Comparison of ENCODE assay signal across 9 cellular contexts in the genomic region with DNA sequence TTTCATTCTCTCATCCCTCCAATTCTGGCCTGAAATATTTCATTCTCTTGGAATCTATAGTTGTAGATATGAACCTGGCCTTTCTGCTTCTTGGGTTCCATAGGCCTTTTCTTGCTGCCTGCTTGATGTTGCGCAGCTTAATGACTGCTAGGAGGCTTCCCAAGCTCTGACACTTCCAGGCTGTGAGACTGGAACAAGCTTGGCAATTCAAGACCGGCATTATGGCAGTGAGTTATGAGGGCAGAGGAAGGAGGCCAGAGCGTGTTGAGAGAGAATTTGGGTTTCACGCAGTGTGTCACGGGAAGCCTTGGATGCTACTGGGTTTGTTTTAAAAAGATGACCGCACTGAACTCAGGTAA. TPM values are rescaled to one million over a fixed set of nuclear protein-coding genes. Genes with fewer than 3 reads are reported as not detected.
DNase-seq lines count a peak whose midpoint lies in the region; ATAC-seq and TF ChIP-seq lines count a peak whose summit lies in the region.
"Had no signal": no experiment of that assay in that cellular context is flagged by ENCODE, and none has a peak within 500 bp of the region (broad histone marks: within the 10 kb centered on the region; RNA-seq: fewer than 3 reads in every experiment).

No MANE protein-coding gene starts in this region.

- peak overlapping the region in 7 of 10 donors; percentile 43 to 70 (median 64) for H3K4me3 ChIP-seq in heart right ventricle
- peak overlapping the region; percentile 50 to 80 for H3K4me3 ChIP-seq in mesenchymal stem cell (ENCODE audit: insufficient read depth in 1 of 2, low read depth in 1 of 2, low read length in 2 of 2)
- H3K4me3 ChIP-seq in vagina: peak overlapping the region; percentile 57 to 66

- peak overlapping the region in 9 of 10 donors; percentile 66 to 89 (median 80) for H3K27ac ChIP-seq in heart right ventricle
- no peak overlapping the region for H3K27ac ChIP-seq in mesenchymal stem cell (ENCODE audit: low read length, poor library complexity, severe bottlenecking)
- H3K27ac ChIP-seq in vagina: peak overlapping the region; percentile 61

- no peak overlapping the region for H3K14ac ChIP-seq in mesenchymal stem cell (ENCODE audit: low read length in 2 of 2)

- no peaks in the 10 kb centered on the region for H3K27me3 Mint-ChIP-seq in MCF 10A (ENCODE audit: insufficient read depth, unreplicated experiment)

- peak overlapping the region; percentile 71 for H3K9ac ChIP-seq in mesenchymal stem cell (ENCODE audit: low read length)

- H2BK120ac ChIP-seq in mesenchymal stem cell (ENCODE audit: low read depth, low read length): no peak overlapping the region

- H2AFZ ChIP-seq in mesenchymal stem cell (ENCODE audit: low read depth, low read length): peak overlapping the region; percentile 30

- TF ChIP-seq CTCF in heart right ventricle (IDR thresholded peaks at IDR 0.05) (no peak), MCF 10A (IDR thresholded peaks at IDR 0.05; ENCODE audit: unreplicated experiment) (no peak), vagina (IDR thresholded peaks at IDR 0.05) (no peak)

- no peak for TF ChIP-seq POLR2A in vagina (IDR thresholded peaks at IDR 0.05)

- peaks cover 11 to 50% (median 41%) of the 10 kb centered on the region in 9 donors for H3K4me1 ChIP-seq in heart right ventricle
- peaks cover 25% of the 10 kb centered on the region for H3K4me1 ChIP-seq in mesenchymal stem cell (ENCODE audit: control insufficient read depth, insufficient read depth, low read depth, low read length)
- peaks cover 46% of the 10 kb centered on the region for H3K4me1 ChIP-seq in vagina

- peak overlapping the region in 1 of 2 experiments; percentile 59 for H3K4ac ChIP-seq in mesenchymal stem cell (ENCODE audit: low read depth in 1 of 2, low read length in 2 of 2)

- H3K23ac ChIP-seq in mesenchymal stem cell (ENCODE audit: low read length in 2 of 2): no peak overlapping the region

- DNase-seq in heart right ventricle (no peak), cardiac septum (ENCODE audit: low spot score) (no peak), MCF 10A (ENCODE audit: unreplicated experiment) (no peak), mesenchymal stem cell (peak; percentile 36), vagina (ENCODE audit: extremely low spot score in 2 of 2) (no peak), HUDEP-2 (lab: John Stamatoyannopoulos, UW; ENCODE audit: unreplicated experiment in 76 of 76) (no peak), OCI-M2 (lab: John Stamatoyannopoulos, UW; ENCODE audit: unreplicated experiment) (no peak)

- H2AK5ac ChIP-seq in mesenchymal stem cell (ENCODE audit: low read length, severe bottlenecking): no peak overlapping the region

- peak overlapping the region; percentile 96 for H3K4me2 ChIP-seq in mesenchymal stem cell (ENCODE audit: low read length, poor library complexity, severe bottlenecking)

- no peak overlapping the region for H3K18ac ChIP-seq in mesenchymal stem cell (ENCODE audit: low read depth in 1 of 2, low read length in 2 of 2)

- H2BK15ac ChIP-seq in mesenchymal stem cell (ENCODE audit: low read depth, poor library complexity, severe bottlenecking): no peak overlapping the region

- H2BK5ac ChIP-seq in mesenchymal stem cell (ENCODE audit: low read depth, low read length, poor library complexity, severe bottlenecking): no peak overlapping the region

- CTCF ChIA-PET in MCF 10A (lab: Yijun Ruan, JAX): interaction anchor here (0.6 to 1.2 kb wide), 3 partner anchors 16 to 108 kb away, joined by 3 to 5 read pairs (median 3); no protein-coding TSS in a partner anchor

- 27 to 38% methylated on average over 6 of the region's 6 CpGs for WGBS in heart right ventricle, 2 donors
- WGBS in mesenchymal stem cell: 42% methylated on average over 6 of the region's 6 CpGs

- H2BK12ac ChIP-seq in mesenchymal stem cell (ENCODE audit: low read length in 2 of 2): peak overlapping the region in 1 of 2 experiments; percentile 57

- H3K36me3 Mint-ChIP-seq in MCF 10A (ENCODE audit: insufficient read depth, unreplicated experiment): peaks cover 47% of the 10 kb centered on the region

- H4K91ac ChIP-seq in mesenchymal stem cell (ENCODE audit: low read length): no peak overlapping the region

- no peak overlapping the region for H3K27ac Mint-ChIP-seq in MCF 10A (ENCODE audit: low read depth, unreplicated experiment)

- H3K79me1 ChIP-seq in mesenchymal stem cell (replicated peaks; ENCODE audit: low read length, poor library complexity, severe bottlenecking): peaks cover 14% of the 10 kb centered on the region

- H3K27me3 ChIP-seq in heart right ventricle (no peaks in the 10 kb centered on the region), mesenchymal stem cell (ENCODE audit: control insufficient read depth in 1 of 2, insufficient read depth in 1 of 2, low read length in 2 of 2) (no peaks in the 10 kb centered on the region), vagina (no peaks in the 10 kb centered on the region)

- intact Hi-C loops in heart right ventricle (cut with DNase I): no loop called here
- intact Hi-C loops in cardiac septum (cut with DNase I): no loop called here
- intact Hi-C loops in MCF 10A (cut with micrococcal nuclease): loop anchor here (2.0 kb wide), 1 partner anchor 21 kb away; no protein-coding TSS in a partner anchor
- intact Hi-C loops in vagina (cut with DNase I): no loop called here

- no peaks in the 10 kb centered on the region for H3K9me3 Mint-ChIP-seq in MCF 10A (ENCODE audit: unreplicated experiment)

- no TSS peak for BruUV-seq in MCF 10A (replicated peaks; lab: Mats Ljungman, UMichigan)

- peaks cover 35% of the 10 kb centered on the region for H3K4me1 Mint-ChIP-seq in MCF 10A (ENCODE audit: insufficient read depth, unreplicated experiment)

- H3K9me3 ChIP-seq in heart right ventricle (no peaks in the 10 kb centered on the region), mesenchymal stem cell (ENCODE audit: control insufficient read depth, low read length) (no peaks in the 10 kb centered on the region), vagina (no peaks in the 10 kb centered on the region)

- POLR2A ChIA-PET in MCF 10A (lab: Yijun Ruan, JAX): interaction anchor here (0.6 to 6.8 kb wide), 19 partner anchors 9 to 655 kb away, joined by 3 to 142 read pairs (median 3); a partner anchor contains a TSS

- no peak for ATAC-seq in heart right ventricle
- ATAC-seq in GM18868 (IDR thresholded peaks at IDR 0.05; ENCODE audit: unreplicated experiment): no peak

- H4K8ac ChIP-seq in mesenchymal stem cell (ENCODE audit: low read length): no peak overlapping the region

- peaks cover 0 to 46% (median 11%) of the 10 kb centered on the region in 9 donors for H3K36me3 ChIP-seq in heart right ventricle
- H3K36me3 ChIP-seq in mesenchymal stem cell (ENCODE audit: control insufficient read depth in 1 of 2, insufficient read depth in 2 of 2, low read depth in 1 of 2, low read length in 2 of 2): peaks cover 43 to 49% of the 10 kb centered on the region in 2 experiments
- peaks cover 0 to 8% of the 10 kb centered on the region in 2 donors for H3K36me3 ChIP-seq in vagina

- H3K4me3 Mint-ChIP-seq in MCF 10A (ENCODE audit: unreplicated experiment): peak overlapping the region; percentile 66

RNA-seq across cellular contexts. Expression of a gene that starts 0.9 kb away (rescaled TPM):
- total RNA-seq in heart right ventricle (10 to 100 TPM; 32.8 to 52.2 (median 38.5) TPM), cardiac septum (36.1 TPM), MCF 10A (2022) (38.1 and 45.0 TPM in 2 replicates), vagina (25.8 TPM)
- 10 to 100 TPM; 19.5 to 23.8 TPM for polyA plus RNA-seq in heart right ventricle
- polyA plus RNA-seq in mesenchymal stem cell (2013, experiment 1 of 2): 25.4 TPM
- 25.9 TPM for polyA plus RNA-seq in mesenchymal stem cell (2013, experiment 2 of 2)

RNA-seq across cellular contexts. Expression of a gene that starts 28.9 kb away (rescaled TPM):
- 10 to 100 TPM; 60.1 to 83.0 (median 72.8) TPM for total RNA-seq in heart right ventricle
- polyA plus RNA-seq in heart right ventricle: 100 to 1,000 TPM in 1 of 2 donors, 10 to 100 TPM in 1; 50.6 to 119 TPM
- total RNA-seq in cardiac septum: 72.0 TPM
- 174 and 175 TPM in 2 replicates for total RNA-seq in MCF 10A (2022)
- polyA plus RNA-seq in mesenchymal stem cell (2013, experiment 1 of 2): 124 TPM
- polyA plus RNA-seq in mesenchymal stem cell (2013, experiment 2 of 2): 125 TPM
- 90.1 TPM for total RNA-seq in vagina

RNA-seq across cellular contexts. Expression of a gene that starts 32.7 kb away (rescaled TPM):
- total RNA-seq in heart right ventricle: not detected
- under 1 TPM; 0.32 to 0.59 TPM for polyA plus RNA-seq in heart right ventricle
- total RNA-seq in cardiac septum: not detected
- total RNA-seq in MCF 10A (2022): not detected in 2 replicates
- not detected for polyA plus RNA-seq in mesenchymal stem cell (2013, experiment 1 of 2)
- polyA plus RNA-seq in mesenchymal stem cell (2013, experiment 2 of 2): not detected
- total RNA-seq in vagina: not detected
- total RNA-seq: T-helper 1 cell treated with Interleukin-12 subunit alpha and Interleukin-12 subunit beta and Interleukin-4 antibody, amounts not matched to agents 30 ng/mL and 1 ng/mL, for 36 hours had no signal
